In genomic region chr3:187020376-187020775, GRCh38 we compare ENCODE assay signal across 18 cellular contexts.
DNase-seq lines count a peak whose midpoint lies in the region; ATAC-seq and TF ChIP-seq lines count a peak whose summit lies in the region.
"Had no signal": no experiment of that assay in that cellular context is flagged by ENCODE, and none has a peak within 500 bp of the region (broad histone marks: within the 10 kb centered on the region; RNA-seq: fewer than 3 reads in every experiment).

No MANE protein-coding gene starts in this region.

- POLR2A ChIA-PET in CD8-positive, alpha-beta T cell (lab: Charles Lee), result no interaction called here
- POLR2A ChIA-PET in activated B cell treated with CpG ODN at 0.5 μM for 24 hours (lab: Charles Lee), result interaction anchor here (1.0 to 2.7 kb wide), 7 partner anchors 8 to 61 kb away, joined by 4 to 51 read pairs (median 31); no protein-coding TSS in a partner anchor

- peaks cover 32% of the 10 kb centered on the region for H3K36me3 Mint-ChIP-seq in CD8-positive, alpha-beta T cell
- H3K36me3 Mint-ChIP-seq in activated B cell treated with CpG ODN at 0.5 μM for 24 hours (ENCODE audit: low read depth) (peaks cover 46% of the 10 kb centered on the region), endothelial cell (ENCODE audit: low read depth, unreplicated experiment) (peaks cover 21% of the 10 kb centered on the region)

- H3K36me3 ChIP-seq in BLaER1, result peaks cover 22% of the 10 kb centered on the region
- no peaks in the 10 kb centered on the region for H3K36me3 ChIP-seq in CD8-positive, alpha-beta T cell (ENCODE audit: insufficient read depth, low read length)
- H3K36me3 ChIP-seq: cardiac muscle cell, suprapubic skin had no signal

- intact Hi-C loops in CD8-positive, alpha-beta T cell (cut with DNase I, micrococcal nuclease), result no loop called here
- intact Hi-C loops in activated B cell treated with CpG ODN at 0.5 μM for 24 hours (cut with micrococcal nuclease), result loop anchor here (5.0 to 10.0 kb wide), 4 partner anchors 114 to 1086 kb away; partner anchors contain the start of genes RPL39L and TRA2B

- peaks cover 6% of the 10 kb centered on the region; the same call in 1 of the 2 replicates for H3K9me3 ChIP-seq in BLaER1
- no peaks in the 10 kb centered on the region for H3K9me3 ChIP-seq in CD8-positive, alpha-beta T cell (ENCODE audit: low read length)
- H3K9me3 ChIP-seq: suprapubic skin had no signal

- H4K20me1 ChIP-seq in BLaER1, result peaks cover 98% of the 10 kb centered on the region

- H3K27me3 ChIP-seq in BLaER1, result no peaks in the 10 kb centered on the region
- no peaks in the 10 kb centered on the region for H3K27me3 ChIP-seq in CD8-positive, alpha-beta T cell (ENCODE audit: insufficient read depth, low read length)
- H3K27me3 ChIP-seq: cardiac muscle cell, suprapubic skin had no signal

- H3K4me2 ChIP-seq in BLaER1, result peak overlapping the region; percentile 74

- H3K4me1 Mint-ChIP-seq in CD8-positive, alpha-beta T cell (ENCODE audit: low read depth), result peaks cover 66% of the 10 kb centered on the region
- peaks cover 95% of the 10 kb centered on the region for H3K4me1 Mint-ChIP-seq in activated B cell treated with CpG ODN at 0.5 μM for 24 hours
- peaks cover 29% of the 10 kb centered on the region for H3K4me1 Mint-ChIP-seq in endothelial cell (ENCODE audit: unreplicated experiment)

- no peaks in the 10 kb centered on the region for H3K9me3 Mint-ChIP-seq in CD8-positive, alpha-beta T cell
- H3K9me3 Mint-ChIP-seq in activated B cell treated with CpG ODN at 0.5 μM for 24 hours (no peaks in the 10 kb centered on the region), endothelial cell (ENCODE audit: unreplicated experiment) (no peaks in the 10 kb centered on the region)

- H3K9ac ChIP-seq in BLaER1, result no peak overlapping the region

- no peak overlapping the region for H3K27ac ChIP-seq in BLaER1
- H3K27ac ChIP-seq in CD8-positive, alpha-beta T cell (ENCODE audit: low read depth, low read length), result peak overlapping the region; percentile 19
- H3K27ac ChIP-seq: cardiac muscle cell, suprapubic skin had no signal

- CTCF ChIA-PET in CD8-positive, alpha-beta T cell (lab: Charles Lee), result no interaction called here
- CTCF ChIA-PET in activated B cell treated with CpG ODN at 0.5 μM for 24 hours (lab: Charles Lee), result no interaction called here

- H3K4me3 Mint-ChIP-seq in CD8-positive, alpha-beta T cell, result peak overlapping the region; percentile 16
- H3K4me3 Mint-ChIP-seq in activated B cell treated with CpG ODN at 0.5 μM for 24 hours (peak overlapping the region; percentile 96), endothelial cell (ENCODE audit: unreplicated experiment) (no peak overlapping the region)

- peak in 2 of 7 experiments; percentile 33 to 47 for DNase-seq in CD8-positive, alpha-beta T cell
- no peak for DNase-seq in activated B cell treated with CpG ODN at 0.5 μM for 24 hours
- DNase-seq in endothelial cell (ENCODE audit: low spot score), result no peak
- no peak for DNase-seq in occipital lobe (lab: John Stamatoyannopoulos, UW)
- DNase-seq in GM20000 (ENCODE audit: low spot score), result no peak
- DNase-seq in NCI-H1694 treated with DMSO at 0.1 percent for 48 hours (lab: John Stamatoyannopoulos, UW), result no peak
- DNase-seq: AML-193; effector CD8-positive, alpha-beta T cell; KBM-7; kidney; NCI-H1092 treated with DMSO at 0.1 percent for 48 hours; NCI-H2107; NCI-H526 treated with DMSO at 0.1 percent for 48 hours; PC-3; right cardiac atrium had no signal

- H3K27ac Mint-ChIP-seq in CD8-positive, alpha-beta T cell, result peak overlapping the region; percentile 90
- H3K27ac Mint-ChIP-seq in activated B cell treated with CpG ODN at 0.5 μM for 24 hours (peak overlapping the region; percentile 98), endothelial cell (ENCODE audit: unreplicated experiment) (peak overlapping the region; percentile 71)

- H3K4me3 ChIP-seq in BLaER1, result no peak overlapping the region
- H3K4me3 ChIP-seq in CD8-positive, alpha-beta T cell (ENCODE audit: low read depth, low read length), result no peak overlapping the region
- H3K4me3 ChIP-seq: cardiac muscle cell, suprapubic skin had no signal

- TF ChIP-seq CTCF in CD8-positive, alpha-beta T cell (IDR thresholded peaks at IDR 0.05), result no peak
- TF ChIP-seq CTCF in activated B cell treated with CpG ODN at 0.5 μM for 24 hours (IDR thresholded peaks at IDR 0.05), result no peak
- no peak for TF ChIP-seq CTCF in endothelial cell (IDR thresholded peaks at IDR 0.05; ENCODE audit: unreplicated experiment)
- no peak for TF ChIP-seq CTCF in GM20000 (IDR thresholded peaks at IDR 0.05; ENCODE audit: extremely low read depth, missing control alignments)

- peaks cover 95% of the 10 kb centered on the region for H3K4me1 ChIP-seq in BLaER1
- H3K4me1 ChIP-seq in CD8-positive, alpha-beta T cell (ENCODE audit: insufficient read depth, low read length), result peaks cover 48% of the 10 kb centered on the region
- H3K4me1 ChIP-seq: suprapubic skin had no signal

- peak; percentile 55 for ATAC-seq in CD8-positive, alpha-beta T cell
- ATAC-seq in activated B cell treated with CpG ODN at 0.5 μM for 24 hours (ENCODE audit: low read depth), result no peak
- ATAC-seq: PC-3, right cardiac atrium had no signal

- no peaks in the 10 kb centered on the region for H3K27me3 Mint-ChIP-seq in CD8-positive, alpha-beta T cell (ENCODE audit: low read depth)
- H3K27me3 Mint-ChIP-seq in activated B cell treated with CpG ODN at 0.5 μM for 24 hours, result no peaks in the 10 kb centered on the region
- peaks cover 2% of the 10 kb centered on the region for H3K27me3 Mint-ChIP-seq in endothelial cell (ENCODE audit: unreplicated experiment)
